Comparison of ENCODE assay signal across 8 cellular contexts in the genomic region with DNA sequence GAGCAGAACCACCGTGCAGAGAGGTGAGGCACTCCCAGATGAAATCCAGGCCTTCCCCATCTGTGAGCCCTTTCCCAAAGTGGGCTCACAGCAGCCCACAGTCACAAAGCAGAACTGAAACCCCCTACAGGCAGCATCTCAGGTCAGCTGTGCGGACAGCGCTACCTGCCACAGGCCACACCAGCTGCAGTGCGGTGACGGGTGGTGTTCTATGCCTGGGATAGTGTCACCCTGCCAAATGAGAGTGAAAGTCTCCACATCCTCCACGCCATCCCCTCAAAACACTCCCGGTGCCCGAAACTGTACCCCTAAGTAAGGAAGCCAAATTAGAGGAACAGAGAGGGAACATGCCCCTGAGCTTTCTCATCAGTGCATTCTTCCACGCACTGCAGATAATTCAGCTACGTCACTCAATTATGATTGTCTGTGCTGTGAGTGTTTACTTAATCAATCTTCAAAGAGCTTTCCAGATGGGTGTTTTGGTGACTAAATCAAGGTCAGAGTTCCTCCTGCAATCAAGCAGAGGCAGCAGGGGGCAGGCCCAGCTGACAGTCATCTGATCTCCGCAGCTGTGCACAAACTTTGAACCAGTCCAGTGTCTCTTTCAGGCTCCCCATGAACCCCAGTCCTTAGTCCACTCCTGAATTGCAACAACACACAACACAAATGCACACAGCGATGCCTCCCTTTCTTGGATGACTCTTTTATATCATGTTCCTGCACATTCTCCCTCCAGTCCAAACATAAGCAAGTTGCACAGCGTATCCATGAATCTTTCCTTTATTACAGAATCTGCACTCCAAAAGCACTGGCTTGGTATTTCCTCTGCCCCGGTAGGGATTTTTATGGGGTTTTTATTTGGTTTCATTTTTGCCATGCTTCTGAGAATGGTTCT.
A peak's percentile ranks its signal among the peaks of the same experiment; 100 is the strongest.
DNase-seq lines count a peak whose midpoint lies in the region; ATAC-seq lines count a peak whose summit lies in the region.

No MANE protein-coding gene starts in this region.

- H3K4me2 ChIP-seq in mesenchymal stem cell (ENCODE audit: low read length, poor library complexity, severe bottlenecking), result peak overlapping the region; percentile 18

- H4K8ac ChIP-seq in mesenchymal stem cell (ENCODE audit: low read length), result peak overlapping the region; percentile 95

- H3K18ac ChIP-seq in mesenchymal stem cell (ENCODE audit: low read depth in 1 of 2, low read length in 2 of 2), result peak overlapping the region; percentile 87 to 96

- H3K4me3 Mint-ChIP-seq in T-helper 2 cell treated with Interferon-gamma antibody and Interleukin-4, amounts not matched to agents 5 μg/mL and 100 μg/mL, for 36 hours, result peak overlapping the region; percentile 68

- H3K9ac ChIP-seq in mesenchymal stem cell (ENCODE audit: low read length) (peak overlapping the region; percentile 80), stomach smooth muscle (ENCODE audit: low read length in 2 of 2) (peak overlapping the region; percentile 47 to 54)

- H3K4me1 ChIP-seq in mesenchymal stem cell (ENCODE audit: control insufficient read depth, insufficient read depth, low read depth, low read length) (peaks cover 40% of the 10 kb centered on the region), stomach smooth muscle (ENCODE audit: control insufficient read depth, insufficient read depth, low read length) (peaks cover 59% of the 10 kb centered on the region)

- H3K14ac ChIP-seq in mesenchymal stem cell (ENCODE audit: low read length in 2 of 2), result peak overlapping the region in 1 of 2 experiments; percentile 19

- peak overlapping the region; percentile 99 for H2BK120ac ChIP-seq in mesenchymal stem cell (ENCODE audit: low read depth, low read length)

- H3K36me3 Mint-ChIP-seq in T-helper 2 cell treated with Interferon-gamma antibody and Interleukin-4, amounts not matched to agents 5 μg/mL and 100 μg/mL, for 36 hours (ENCODE audit: low read depth), result peaks cover 4% of the 10 kb centered on the region

- H3K27me3 Mint-ChIP-seq in T-helper 2 cell treated with Interferon-gamma antibody and Interleukin-4, amounts not matched to agents 5 μg/mL and 100 μg/mL, for 36 hours (ENCODE audit: low read depth), result no peaks in the 10 kb centered on the region

- peak overlapping the region; percentile 44 for H2BK15ac ChIP-seq in mesenchymal stem cell (ENCODE audit: low read depth, poor library complexity, severe bottlenecking)

- peak overlapping the region; percentile 96 for H2AK5ac ChIP-seq in mesenchymal stem cell (ENCODE audit: low read length, severe bottlenecking)

- peak overlapping the region; percentile 88 to 90 for H3K4ac ChIP-seq in mesenchymal stem cell (ENCODE audit: low read depth in 1 of 2, low read length in 2 of 2)

- peak overlapping the region; percentile 92 for H3K27ac ChIP-seq in mesenchymal stem cell (ENCODE audit: low read length, poor library complexity, severe bottlenecking)
- H3K27ac ChIP-seq in stomach smooth muscle (ENCODE audit: low read length), result peak overlapping the region; percentile 96

- H3K36me3 ChIP-seq in mesenchymal stem cell (ENCODE audit: control insufficient read depth in 1 of 2, insufficient read depth in 2 of 2, low read depth in 1 of 2, low read length in 2 of 2) (no peaks in the 10 kb centered on the region), stomach smooth muscle (ENCODE audit: control insufficient read depth in 2 of 2, insufficient read depth in 2 of 2, low read length in 2 of 2) (no peaks in the 10 kb centered on the region)

- peak; percentile 68 for DNase-seq in KBM-7
- DNase-seq in T-helper 2 cell treated with Interferon-gamma antibody and Interleukin-4, amounts not matched to agents 5 μg/mL and 100 μg/mL, for 36 hours (ENCODE audit: low spot score), result peak; percentile 68
- DNase-seq in cerebellar cortex (ENCODE audit: low spot score), result peak; percentile 38
- DNase-seq in mesenchymal stem cell, result peak; percentile 91
- DNase-seq in D341Med (ENCODE audit: low spot score), result no peak

- H3K9me3 Mint-ChIP-seq in T-helper 2 cell treated with Interferon-gamma antibody and Interleukin-4, amounts not matched to agents 5 μg/mL and 100 μg/mL, for 36 hours, result peaks cover 3% of the 10 kb centered on the region

- ATAC-seq in GM21447 (IDR thresholded peaks at IDR 0.05; ENCODE audit: unreplicated experiment), result peak; percentile 73

- no peak overlapping the region for H2AFZ ChIP-seq in mesenchymal stem cell (ENCODE audit: low read depth, low read length)

- peak overlapping the region; percentile 100 for H4K91ac ChIP-seq in mesenchymal stem cell (ENCODE audit: low read length)

- H3K23ac ChIP-seq in mesenchymal stem cell (ENCODE audit: low read length in 2 of 2), result peak overlapping the region in 1 of 2 experiments; percentile 14

- in situ Hi-C loops in KBM-7 (cut with MboI; ENCODE audit: low pct_unique_long_range_greater_than_20kb, low sequenced_read_pairs), result no loop called here

- H2BK12ac ChIP-seq in mesenchymal stem cell (ENCODE audit: low read length in 2 of 2), result peak overlapping the region; percentile 97 to 99

- H3K9me3 ChIP-seq in mesenchymal stem cell (ENCODE audit: control insufficient read depth, low read length) (no peaks in the 10 kb centered on the region), stomach smooth muscle (ENCODE audit: control insufficient read depth in 2 of 2, low read length in 2 of 2) (no peaks in the 10 kb centered on the region)

- H3K4me3 ChIP-seq in GM08714 (ENCODE audit: low read length), result peak overlapping the region; percentile 13; the same call in 1 of the 2 replicates
- peak overlapping the region in 1 of 2 experiments; percentile 32 for H3K4me3 ChIP-seq in mesenchymal stem cell (ENCODE audit: insufficient read depth in 1 of 2, low read depth in 1 of 2, low read length in 2 of 2)
- H3K4me3 ChIP-seq in stomach smooth muscle (ENCODE audit: low read length in 2 of 2), result peak overlapping the region in 1 of 2 donors; percentile 22

- H3K27me3 ChIP-seq in mesenchymal stem cell (ENCODE audit: control insufficient read depth in 1 of 2, insufficient read depth in 1 of 2, low read length in 2 of 2), result no peaks in the 10 kb centered on the region
- H3K27me3 ChIP-seq in stomach smooth muscle (ENCODE audit: control insufficient read depth in 1 of 2, insufficient read depth in 2 of 2, low read length in 2 of 2), result no peaks in the 10 kb centered on the region

- no peaks in the 10 kb centered on the region for H3K79me1 ChIP-seq in mesenchymal stem cell (replicated peaks; ENCODE audit: low read length, poor library complexity, severe bottlenecking)

- H3K27ac Mint-ChIP-seq in T-helper 2 cell treated with Interferon-gamma antibody and Interleukin-4, amounts not matched to agents 5 μg/mL and 100 μg/mL, for 36 hours, result peak overlapping the region; percentile 98

- H3K4me1 Mint-ChIP-seq in T-helper 2 cell treated with Interferon-gamma antibody and Interleukin-4, amounts not matched to agents 5 μg/mL and 100 μg/mL, for 36 hours (ENCODE audit: low read depth), result peaks cover 74% of the 10 kb centered on the region

- 54% methylated on average over 11 of the region's 14 CpGs for WGBS in mesenchymal stem cell

- peak overlapping the region; percentile 49 for H2BK5ac ChIP-seq in mesenchymal stem cell (ENCODE audit: low read depth, low read length, poor library complexity, severe bottlenecking)
